10 cellular contexts compared by ENCODE assay signal in the genomic region with DNA sequence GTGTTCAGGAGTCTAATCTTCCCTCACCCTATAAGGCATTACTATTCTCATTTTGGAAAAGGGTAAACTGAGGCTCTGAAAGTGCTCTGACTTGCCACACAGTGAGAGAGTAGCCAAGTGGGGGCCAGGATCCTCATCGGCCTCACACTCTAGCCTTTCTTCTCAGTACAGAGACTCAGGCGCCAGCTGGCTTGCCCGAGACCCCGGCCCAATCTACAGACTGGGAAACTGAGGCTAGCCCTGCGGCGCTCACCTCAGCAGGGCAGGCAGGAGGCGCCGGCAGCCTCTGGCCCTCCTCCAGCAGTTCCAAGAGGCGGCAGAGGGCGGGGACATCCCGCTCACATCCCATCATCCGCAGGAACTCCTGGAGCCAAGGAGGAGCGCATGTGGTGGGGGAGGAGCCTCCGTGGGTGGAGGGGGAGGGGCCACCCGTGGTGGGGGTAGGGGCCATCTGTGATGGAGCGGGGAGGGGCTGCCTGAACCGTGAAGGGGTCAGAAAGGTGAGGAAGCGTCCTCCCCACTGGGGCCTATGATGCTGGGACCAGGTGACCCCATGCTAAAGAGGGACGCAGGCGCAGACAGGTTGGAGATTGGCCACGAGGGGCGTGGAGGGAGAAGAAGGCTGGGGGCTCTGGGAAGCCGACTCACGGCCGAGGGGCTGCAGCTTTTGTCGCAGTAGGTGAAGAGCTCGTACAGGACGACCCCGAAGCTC. TPM values are rescaled to one million over a fixed set of nuclear protein-coding genes. Genes with fewer than 3 reads are reported as not detected.
DNase-seq lines count a peak whose midpoint lies in the region; ATAC-seq and FAIRE-seq lines count a peak whose summit lies in the region.
"Had no signal": no experiment of that assay in that cellular context is flagged by ENCODE, and none has a peak within 500 bp of the region (broad histone marks: within the 10 kb centered on the region; RNA-seq: fewer than 3 reads in every experiment).

No MANE protein-coding gene starts in this region.

- H3K4me3 ChIP-seq in NT2/D1 (ENCODE audit: insufficient read length, low read depth): peak overlapping the region; percentile 42
- H3K4me3 ChIP-seq in small intestine (ENCODE audit: low read depth in 1 of 2, low read length in 2 of 2): no peak overlapping the region

- H3K27me3 Mint-ChIP-seq in natural killer cell treated with Interleukin-12 subunit alpha and Interleukin-12 subunit beta and Interleukin-15 and Interleukin-18, amount 100 ng/mL, for 72 hours: no peaks in the 10 kb centered on the region

- no peaks in the 10 kb centered on the region for H3K9me3 Mint-ChIP-seq in natural killer cell treated with Interleukin-12 subunit alpha and Interleukin-12 subunit beta and Interleukin-15 and Interleukin-18, amount 100 ng/mL, for 72 hours

- H3K27me3 ChIP-seq in NT2/D1 (ENCODE audit: insufficient read depth, insufficient read length) (peaks cover 22% of the 10 kb centered on the region), small intestine (ENCODE audit: control insufficient read depth in 2 of 2, insufficient read depth in 2 of 2, low read length in 2 of 2) (no peaks in the 10 kb centered on the region)

- no peak overlapping the region for H3K27ac ChIP-seq in small intestine (ENCODE audit: low read depth in 1 of 2, low read length in 1 of 2)

- no peak for FAIRE-seq in small intestine (lab: Jason Lieb, UNC)
- FAIRE-seq: colon had no signal

- ATAC-seq in GM19023 (IDR thresholded peaks at IDR 0.05; ENCODE audit: unreplicated experiment) (no peak), GM21423 (IDR thresholded peaks at IDR 0.05; ENCODE audit: unreplicated experiment) (no peak)
- no peak for ATAC-seq in natural killer cell treated with Interleukin-12 subunit alpha and Interleukin-12 subunit beta and Interleukin-15 and Interleukin-18, amount 100 ng/mL, for 72 hours

- H3K36me3 ChIP-seq in NT2/D1 (ENCODE audit: insufficient read depth, insufficient read length, low read length) (no peaks in the 10 kb centered on the region), small intestine (ENCODE audit: control insufficient read depth in 2 of 2, insufficient read depth in 2 of 2, low read length in 2 of 2) (no peaks in the 10 kb centered on the region)

- no peak overlapping the region for H3K4me3 Mint-ChIP-seq in natural killer cell treated with Interleukin-12 subunit alpha and Interleukin-12 subunit beta and Interleukin-15 and Interleukin-18, amount 100 ng/mL, for 72 hours

- H3K36me3 Mint-ChIP-seq in natural killer cell treated with Interleukin-12 subunit alpha and Interleukin-12 subunit beta and Interleukin-15 and Interleukin-18, amount 100 ng/mL, for 72 hours: peaks cover 14% of the 10 kb centered on the region

- H3K9ac ChIP-seq in NT2/D1 (ENCODE audit: insufficient read length, low read depth): peak overlapping the region; percentile 70

- H3K9me3 ChIP-seq in NT2/D1 (ENCODE audit: insufficient read depth, low read length) (no peaks in the 10 kb centered on the region), small intestine (ENCODE audit: control insufficient read depth, low read depth) (no peaks in the 10 kb centered on the region)

- H3K4me1 ChIP-seq in NT2/D1 (ENCODE audit: insufficient read depth, insufficient read length) (peaks cover 10% of the 10 kb centered on the region), small intestine (ENCODE audit: control insufficient read depth in 2 of 2, insufficient read depth in 1 of 2, low read depth in 1 of 2, low read length in 1 of 2) (no peaks in the 10 kb centered on the region)

- 13 to 35% (median 34%) methylated on average over 22 to 29 of the region's 29 CpGs for WGBS in small intestine, 3 donors

- no peak overlapping the region for H3K27ac Mint-ChIP-seq in natural killer cell treated with Interleukin-12 subunit alpha and Interleukin-12 subunit beta and Interleukin-15 and Interleukin-18, amount 100 ng/mL, for 72 hours

- peak; percentile 51 to 57 for DNase-seq in NCI-H2081 (lab: John Stamatoyannopoulos, UW)
- no peak for DNase-seq in NCI-H2081 treated with DMSO at 0.1 percent for 48 hours (lab: John Stamatoyannopoulos, UW)
- peak; percentile 68 for DNase-seq in NT2/D1 (ENCODE audit: low read depth, low spot score)
- peak; percentile 32 for DNase-seq in glomerular visceral epithelial cell (ENCODE audit: extremely low spot score)
- DNase-seq in small intestine: peak; percentile 51
- DNase-seq in natural killer cell treated with Interleukin-12 subunit alpha and Interleukin-12 subunit beta and Interleukin-15 and Interleukin-18, amount 100 ng/mL, for 72 hours (ENCODE audit: low spot score): no peak

- peaks cover 8 to 14% of the 10 kb centered on the region in 2 donors for H3K4me1 Mint-ChIP-seq in natural killer cell treated with Interleukin-12 subunit alpha and Interleukin-12 subunit beta and Interleukin-15 and Interleukin-18, amount 100 ng/mL, for 72 hours (ENCODE audit: low read depth in 2 of 2)

RNA-seq across cellular contexts. Expression of a gene that starts 8.7 kb away (rescaled TPM):
- under 1 TPM in 1 of 3 donors, not detected in 2; 0.13 TPM for polyA plus RNA-seq in small intestine
- 10 to 100 TPM in 1 of 2 donors, 1 to 10 TPM in 1; 9.1 to 12.0 TPM for total RNA-seq in natural killer cell treated with Interleukin-12 subunit alpha and Interleukin-12 subunit beta and Interleukin-15 and Interleukin-18, amount 100 ng/mL, for 72 hours
- total RNA-seq: A673 had no signal

RNA-seq across cellular contexts. Expression of a gene that starts 17.8 kb away (rescaled TPM):
- 1 to 10 TPM in 2 of 3 donors, under 1 TPM in 1; 0.67 to 2.6 (median 2.4) TPM for polyA plus RNA-seq in small intestine
- total RNA-seq in natural killer cell treated with Interleukin-12 subunit alpha and Interleukin-12 subunit beta and Interleukin-15 and Interleukin-18, amount 100 ng/mL, for 72 hours: 100 to 1,000 TPM; 184 to 195 TPM

RNA-seq across cellular contexts. Expression of a gene that starts 29.7 kb away (rescaled TPM):
- polyA plus RNA-seq in small intestine: 1,000 to 10,000 TPM; 1,464 to 3,671 (median 2,452) TPM
- 1,000 to 10,000 TPM; 1,379 to 1,604 TPM for total RNA-seq in natural killer cell treated with Interleukin-12 subunit alpha and Interleukin-12 subunit beta and Interleukin-15 and Interleukin-18, amount 100 ng/mL, for 72 hours

RNA-seq across cellular contexts. Expression of a gene that starts 35.1 kb away (rescaled TPM):
- 10 to 100 TPM; 32.0 to 45.2 (median 37.3) TPM for polyA plus RNA-seq in small intestine
- not detected for total RNA-seq in natural killer cell treated with Interleukin-12 subunit alpha and Interleukin-12 subunit beta and Interleukin-15 and Interleukin-18, amount 100 ng/mL, for 72 hours
- total RNA-seq: A673 had no signal

RNA-seq across cellular contexts. Expression of a gene that starts 41.7 kb away (rescaled TPM):
- under 1 TPM in 2 of 3 donors, not detected in 1; 0.01 to 0.27 TPM for polyA plus RNA-seq in small intestine
- under 1 TPM; 0.57 to 0.89 TPM for total RNA-seq in natural killer cell treated with Interleukin-12 subunit alpha and Interleukin-12 subunit beta and Interleukin-15 and Interleukin-18, amount 100 ng/mL, for 72 hours
- total RNA-seq: A673 had no signal

Comparison
In these comparisons a context has a peak if more than half of its experiments do, and no peak if none do; other contexts are left out.
1. DNase-seq: peak in NCI-H2081 (2 of 2), NT2/D1 (single experiment), glomerular visceral epithelial cell (single experiment) and small intestine (single experiment); none in NCI-H2081 treated with DMSO at 0.1 percent for 48 hours (single experiment) and natural killer cell treated with Interleukin-12 subunit alpha and Interleukin-12 subunit beta and Interleukin-15 and Interleukin-18, amount 100 ng/mL, for 72 hours (single experiment).